20 cellular contexts compared by ENCODE assay signal in genomic region chr17:20938244-20938643, GRCh38.
"Had no signal": no experiment of that assay in that cellular context is flagged by ENCODE, and none has a peak within 500 bp of the region (broad histone marks: within the 10 kb centered on the region; RNA-seq: fewer than 3 reads in every experiment).

No MANE protein-coding gene starts in this region.

- H3K9me3 ChIP-seq: heart left ventricle, mucosa of descending colon, psoas muscle, sigmoid colon, thoracic aorta, transverse colon had no signal

- H3K36me3 Mint-ChIP-seq: naive thymus-derived CD8-positive, alpha-beta T cell; stimulated activated naive B cell treated with anti-CD40 and anti-IgM and Interleukin-4, amounts not matched to agents 10 μg/mL and 1 μg/mL and 100 μg/mL, for 72 hours had no signal

- H3K4me1 Mint-ChIP-seq: naive thymus-derived CD8-positive, alpha-beta T cell; stimulated activated naive B cell treated with anti-CD40 and anti-IgM and Interleukin-4, amounts not matched to agents 10 μg/mL and 1 μg/mL and 100 μg/mL, for 72 hours; stimulated activated naive CD8-positive, alpha-beta T cell treated with anti-CD3 and anti-CD28 coated beads, Interleukin-15, amount 100 ng/mL, for 72 hours had no signal

- ATAC-seq: heart left ventricle; left colon; mucosa of descending colon; naive thymus-derived CD8-positive, alpha-beta T cell; psoas muscle; stimulated activated naive B cell treated with anti-CD40 and anti-IgM and Interleukin-4, amounts not matched to agents 10 μg/mL and 1 μg/mL and 100 μg/mL, for 72 hours; stimulated activated naive CD8-positive, alpha-beta T cell treated with anti-CD3 and anti-CD28 coated beads, Interleukin-15, amount 100 ng/mL, for 72 hours had no signal

- H3K79me2 ChIP-seq: parathyroid adenoma had no signal

- H3K4me3 ChIP-seq: dorsolateral prefrontal cortex, heart left ventricle, mucosa of descending colon, psoas muscle, sigmoid colon, skin epidermis, thoracic aorta, transverse colon had no signal

- H2AFZ ChIP-seq: parathyroid adenoma had no signal

- H3K27ac ChIP-seq: dorsolateral prefrontal cortex, parathyroid adenoma, psoas muscle, thoracic aorta had no signal

- H3K4me1 ChIP-seq: parathyroid adenoma, psoas muscle had no signal

- H3K9ac ChIP-seq: parathyroid adenoma had no signal

- H3K4me3 Mint-ChIP-seq: naive thymus-derived CD8-positive, alpha-beta T cell; stimulated activated naive B cell treated with anti-CD40 and anti-IgM and Interleukin-4, amounts not matched to agents 10 μg/mL and 1 μg/mL and 100 μg/mL, for 72 hours; stimulated activated naive CD8-positive, alpha-beta T cell treated with anti-CD3 and anti-CD28 coated beads, Interleukin-15, amount 100 ng/mL, for 72 hours had no signal

- H3K36me3 ChIP-seq: heart left ventricle, sigmoid colon, thoracic aorta, transverse colon had no signal

- H3K9me3 Mint-ChIP-seq: naive thymus-derived CD8-positive, alpha-beta T cell; stimulated activated naive B cell treated with anti-CD40 and anti-IgM and Interleukin-4, amounts not matched to agents 10 μg/mL and 1 μg/mL and 100 μg/mL, for 72 hours; stimulated activated naive CD8-positive, alpha-beta T cell treated with anti-CD3 and anti-CD28 coated beads, Interleukin-15, amount 100 ng/mL, for 72 hours had no signal

- H3K27me3 Mint-ChIP-seq: stimulated activated naive B cell treated with anti-CD40 and anti-IgM and Interleukin-4, amounts not matched to agents 10 μg/mL and 1 μg/mL and 100 μg/mL, for 72 hours; stimulated activated naive CD8-positive, alpha-beta T cell treated with anti-CD3 and anti-CD28 coated beads, Interleukin-15, amount 100 ng/mL, for 72 hours had no signal

- H3K27me3 ChIP-seq: dorsolateral prefrontal cortex, heart left ventricle, sigmoid colon, transverse colon had no signal

- DNase-seq: cortex of kidney; dorsolateral prefrontal cortex; effector CD8-positive, alpha-beta T cell; foreskin melanocyte; heart left ventricle; hippocampal formation; left colon; mammary epithelial cell; mucosa of descending colon; naive thymus-derived CD8-positive, alpha-beta T cell; psoas muscle; sigmoid colon; stimulated activated CD4-positive, alpha-beta T cell treated with anti-CD3 and anti-CD28 coated beads, Interleukin-2, amount 100 ng/mL, for 24 hours; stimulated activated CD4-positive, alpha-beta T cell treated with anti-CD3 and anti-CD28 coated beads, Interleukin-4, amount 100 ng/mL, for 4 hours; stimulated activated naive B cell treated with anti-CD40 and anti-IgM and Interleukin-4, amounts not matched to agents 10 μg/mL and 1 μg/mL and 100 μg/mL, for 72 hours; stimulated activated naive CD8-positive, alpha-beta T cell treated with anti-CD3 and anti-CD28 coated beads, Interleukin-15, amount 100 ng/mL, for 72 hours; transverse colon had no signal

- H3K27ac Mint-ChIP-seq: naive thymus-derived CD8-positive, alpha-beta T cell; stimulated activated naive B cell treated with anti-CD40 and anti-IgM and Interleukin-4, amounts not matched to agents 10 μg/mL and 1 μg/mL and 100 μg/mL, for 72 hours had no signal
